7 cellular contexts compared by ENCODE assay signal in the genomic region with DNA sequence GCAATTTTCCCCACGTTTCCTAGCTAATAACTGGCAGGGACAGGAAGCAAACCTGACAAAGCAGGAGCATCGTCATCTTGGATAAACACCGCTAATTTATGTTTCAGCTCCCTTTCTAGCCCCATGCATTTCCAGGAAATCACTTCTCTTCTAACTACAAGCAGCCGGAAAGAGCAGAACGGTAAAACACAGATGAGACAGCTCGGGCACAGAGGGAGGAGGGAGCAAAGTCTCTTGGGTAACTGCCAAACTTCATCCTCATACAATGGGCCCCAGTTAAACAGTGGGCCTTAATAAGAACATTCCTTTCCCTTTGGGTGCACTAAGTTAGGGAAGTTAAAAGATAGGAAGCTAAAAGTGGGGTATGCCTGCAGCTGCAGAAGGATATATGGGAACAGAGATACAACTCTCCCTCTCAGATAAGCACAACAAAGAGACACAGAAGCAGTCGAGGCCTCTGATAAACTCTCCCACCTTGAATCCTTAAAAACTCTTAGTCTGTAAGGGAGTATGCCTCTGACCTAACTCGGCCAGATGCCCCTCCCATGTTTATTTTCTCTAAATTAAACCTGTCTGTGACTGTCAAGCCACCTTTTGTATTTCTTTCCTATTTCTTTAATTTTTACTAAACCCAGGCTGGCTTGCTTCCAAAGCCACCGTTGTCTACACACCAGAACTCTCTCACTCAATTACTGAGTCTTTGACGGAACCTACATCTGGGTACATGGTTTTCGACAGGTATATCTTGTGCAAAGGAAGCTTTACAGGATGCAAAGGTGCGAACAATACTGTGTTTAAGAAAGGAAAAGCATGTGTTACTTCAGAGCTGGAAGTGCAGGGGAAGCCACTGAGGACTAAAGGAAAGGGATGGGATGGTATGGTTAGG.
DNase-seq lines count a peak whose midpoint lies in the region; ATAC-seq and TF ChIP-seq lines count a peak whose summit lies in the region.
"Not testable (repeated sequence)": the region's sequence is repeated elsewhere in the genome, so short reads cannot be mapped to it uniquely, and the experiment has no call there.

No MANE protein-coding gene starts in this region.

- not testable (repeated sequence) for H3K27ac Mint-ChIP-seq in CD4-positive, alpha-beta T cell; T-cell; activated CD8-positive, alpha-beta T cell treated with anti-CD3 and anti-CD28 coated beads, Interleukin-2, amount 10 ng/mL, durations not matched to agents 7 days and 5 days; activated naive CD8-positive, alpha-beta T cell treated with anti-CD3 and anti-CD28 coated beads, Interleukin-2, amount 10 ng/mL, durations not matched to agents 7 days and 5 days; naive thymus-derived CD8-positive, alpha-beta T cell

- intact Hi-C loops in CD4-positive, alpha-beta T cell (cut with DNase I, micrococcal nuclease); left colon (cut with DNase I, micrococcal nuclease): not testable (repeated sequence)

- H3K36me3 Mint-ChIP-seq in CD4-positive, alpha-beta T cell (ENCODE audit: low read depth); T-cell; activated CD8-positive, alpha-beta T cell treated with anti-CD3 and anti-CD28 coated beads, Interleukin-2, amount 10 ng/mL, durations not matched to agents 7 days and 5 days (ENCODE audit: low read depth); activated naive CD8-positive, alpha-beta T cell treated with anti-CD3 and anti-CD28 coated beads, Interleukin-2, amount 10 ng/mL, durations not matched to agents 7 days and 5 days; naive thymus-derived CD8-positive, alpha-beta T cell: not testable (repeated sequence)

- H3K27me3 ChIP-seq in CD4-positive, alpha-beta T cell (ENCODE audit: control insufficient read depth, insufficient read depth, low read length) = not testable (repeated sequence)

- H3K4me1 Mint-ChIP-seq in CD4-positive, alpha-beta T cell (ENCODE audit: low read depth); T-cell; activated CD8-positive, alpha-beta T cell treated with anti-CD3 and anti-CD28 coated beads, Interleukin-2, amount 10 ng/mL, durations not matched to agents 7 days and 5 days (ENCODE audit: low read depth); activated naive CD8-positive, alpha-beta T cell treated with anti-CD3 and anti-CD28 coated beads, Interleukin-2, amount 10 ng/mL, durations not matched to agents 7 days and 5 days; naive thymus-derived CD8-positive, alpha-beta T cell: not testable (repeated sequence)

- not testable (repeated sequence) for H3K9me3 Mint-ChIP-seq in CD4-positive, alpha-beta T cell; T-cell; activated CD8-positive, alpha-beta T cell treated with anti-CD3 and anti-CD28 coated beads, Interleukin-2, amount 10 ng/mL, durations not matched to agents 7 days and 5 days (ENCODE audit: insufficient read depth); activated naive CD8-positive, alpha-beta T cell treated with anti-CD3 and anti-CD28 coated beads, Interleukin-2, amount 10 ng/mL, durations not matched to agents 7 days and 5 days; naive thymus-derived CD8-positive, alpha-beta T cell

- POLR2A ChIA-PET in CD4-positive, alpha-beta T cell (lab: Charles Lee); T-cell (lab: Charles Lee); activated CD8-positive, alpha-beta T cell treated with anti-CD3 and anti-CD28 coated beads, Interleukin-2, amount 10 ng/mL, durations not matched to agents 7 days and 5 days (lab: Charles Lee); activated naive CD8-positive, alpha-beta T cell treated with anti-CD3 and anti-CD28 coated beads, Interleukin-2, amount 10 ng/mL, durations not matched to agents 7 days and 5 days (lab: Charles Lee); naive thymus-derived CD8-positive, alpha-beta T cell (lab: Charles Lee): not testable (repeated sequence)

- DNase-seq in CD4-positive, alpha-beta T cell; activated naive CD8-positive, alpha-beta T cell treated with anti-CD3 and anti-CD28 coated beads, Interleukin-2, amount 10 ng/mL, durations not matched to agents 7 days and 5 days; left colon: not testable (repeated sequence)
- DNase-seq in T-cell = peak in 3 of 34 experiments; percentile 0 to 17 (median 1)
- DNase-seq in activated CD8-positive, alpha-beta T cell treated with anti-CD3 and anti-CD28 coated beads, Interleukin-2, amount 10 ng/mL, durations not matched to agents 7 days and 5 days = peak; percentile 14
- DNase-seq in naive thymus-derived CD8-positive, alpha-beta T cell = peak in 2 of 10 donors; percentile 9 to 34

- H3K9me3 ChIP-seq in CD4-positive, alpha-beta T cell (ENCODE audit: control insufficient read depth, low read length) = not testable (repeated sequence)

- TF ChIP-seq CTCF in CD4-positive, alpha-beta T cell (IDR thresholded peaks at IDR 0.05) = not testable (repeated sequence)

- ATAC-seq in CD4-positive, alpha-beta T cell (ENCODE audit: poor library complexity) = peak; percentile 78
- ATAC-seq in HG02623 (IDR thresholded peaks at IDR 0.05; ENCODE audit: unreplicated experiment) = peak; percentile 51
- peak; percentile 78 to 82 (median 80) for ATAC-seq in T-cell (replicated peaks in 1 of 4)
- ATAC-seq in activated CD8-positive, alpha-beta T cell treated with anti-CD3 and anti-CD28 coated beads, Interleukin-2, amount 10 ng/mL, durations not matched to agents 7 days and 5 days = peak; percentile 78
- ATAC-seq in activated naive CD8-positive, alpha-beta T cell treated with anti-CD3 and anti-CD28 coated beads, Interleukin-2, amount 10 ng/mL, durations not matched to agents 7 days and 5 days (ENCODE audit: low read depth) = peak; percentile 74
- peak; percentile 44 for ATAC-seq in left colon
- ATAC-seq in naive thymus-derived CD8-positive, alpha-beta T cell = peak; percentile 80 to 84

- CTCF ChIA-PET in CD4-positive, alpha-beta T cell (lab: Charles Lee); T-cell (lab: Charles Lee); activated CD8-positive, alpha-beta T cell treated with anti-CD3 and anti-CD28 coated beads, Interleukin-2, amount 10 ng/mL, durations not matched to agents 7 days and 5 days (lab: Charles Lee): not testable (repeated sequence)

- not testable (repeated sequence) for H3K27ac ChIP-seq in CD4-positive, alpha-beta T cell (ENCODE audit: low read depth, low read length)

- not testable (repeated sequence) for H3K4me3 Mint-ChIP-seq in CD4-positive, alpha-beta T cell; T-cell; activated CD8-positive, alpha-beta T cell treated with anti-CD3 and anti-CD28 coated beads, Interleukin-2, amount 10 ng/mL, durations not matched to agents 7 days and 5 days; activated naive CD8-positive, alpha-beta T cell treated with anti-CD3 and anti-CD28 coated beads, Interleukin-2, amount 10 ng/mL, durations not matched to agents 7 days and 5 days; naive thymus-derived CD8-positive, alpha-beta T cell

- not testable (repeated sequence) for H3K27me3 Mint-ChIP-seq in CD4-positive, alpha-beta T cell; T-cell; activated CD8-positive, alpha-beta T cell treated with anti-CD3 and anti-CD28 coated beads, Interleukin-2, amount 10 ng/mL, durations not matched to agents 7 days and 5 days (ENCODE audit: low read depth); activated naive CD8-positive, alpha-beta T cell treated with anti-CD3 and anti-CD28 coated beads, Interleukin-2, amount 10 ng/mL, durations not matched to agents 7 days and 5 days; naive thymus-derived CD8-positive, alpha-beta T cell
